In genomic region chr5:177304392-177305119, GRCh38 we compare ENCODE assay signal across 6 cellular contexts. TPM values are rescaled to one million over a fixed set of nuclear protein-coding genes. Genes with fewer than 3 reads are reported as not detected.
DNase-seq lines count a peak whose midpoint lies in the region; ATAC-seq and TF ChIP-seq lines count a peak whose summit lies in the region.

No MANE protein-coding gene starts in this region.

- H2AK9ac ChIP-seq in IMR-90 (replicated peaks; ENCODE audit: low read depth, low read length, poor library complexity): peak overlapping the region; percentile 98

- H3K4me3 Mint-ChIP-seq in activated naive CD8-positive, alpha-beta T cell: peak overlapping the region; percentile 98
- H3K4me3 Mint-ChIP-seq in naive B cell: peak overlapping the region; percentile 90 to 97 (median 94)

- H3K9me3 Mint-ChIP-seq in activated naive CD8-positive, alpha-beta T cell (ENCODE audit: low read depth): no peaks in the 10 kb centered on the region
- H3K9me3 Mint-ChIP-seq in naive B cell: no peaks in the 10 kb centered on the region

- H3K14ac ChIP-seq in IMR-90 (replicated peaks; ENCODE audit: low read depth, low read length): peak overlapping the region; percentile 90

- peak overlapping the region; percentile 38 to 82; a peak in 3 of 4 replicates for H4K8ac ChIP-seq in IMR-90 (ENCODE audit: low read depth in 2 of 2, low read length in 2 of 2)

- in situ Hi-C loops in IMR-90 (cut with MboI; ENCODE audit: low sequenced_read_pairs): no loop called here

- H3K4ac ChIP-seq in IMR-90 (ENCODE audit: low read depth, low read length): peak overlapping the region; percentile 89

- peaks cover 8% of the 10 kb centered on the region; the same call in 1 of the 2 replicates for H3K9me1 ChIP-seq in IMR-90 (ENCODE audit: insufficient read depth, low read length)

- TF ChIP-seq CTCF in IMR-90 (conservative IDR thresholded peaks at IDR 0.05; ENCODE audit: low read depth, low read length): no peak

- no peaks in the 10 kb centered on the region for H3K27me3 ChIP-seq in IMR-90 (ENCODE audit: control insufficient read depth, insufficient read depth, low read length)

- H3K27ac Mint-ChIP-seq in activated naive CD8-positive, alpha-beta T cell: peak overlapping the region; percentile 91
- peak overlapping the region in 5 of 6 donors; percentile 79 to 92 (median 84) for H3K27ac Mint-ChIP-seq in naive B cell

- H3K4me3 ChIP-seq in IMR-90 (ENCODE audit: insufficient read depth, low read depth, low read length): peak overlapping the region; percentile 98

- no peaks in the 10 kb centered on the region for H3K9me3 ChIP-seq in IMR-90 (ENCODE audit: control insufficient read depth, insufficient read depth, low read length)

- intact Hi-C loops in IMR-90 (cut with micrococcal nuclease): no loop called here

- no peak for TF ChIP-seq POLR2A in IMR-90 (IDR thresholded peaks at IDR 0.05; ENCODE audit: low read depth, low read length)

- WGBS in IMR-90 (ENCODE audit: extremely low coverage in 2 of 2, insufficient read length in 1 of 2), 2 experiments: no CpG with 5 or more reads among the region's 19 CpGs

- CTCF ChIA-PET in IMR-90 (lab: Yijun Ruan, JAX): interaction anchor here (0.9 kb wide), 1 partner anchor 190 kb away, joined by 3 read pairs; no protein-coding TSS in a partner anchor

- H2BK5ac ChIP-seq in IMR-90 (ENCODE audit: low read depth, low read length, poor library complexity, severe bottlenecking): no peak overlapping the region

- peak overlapping the region; percentile 83; the same call in 1 of the 2 replicates for H3K56ac ChIP-seq in IMR-90 (ENCODE audit: extremely low read depth, insufficient read depth, low read length)

- H2BK120ac ChIP-seq in IMR-90 (ENCODE audit: low read depth, low read length): no peak overlapping the region

- peak overlapping the region; percentile 89 for H2AK5ac ChIP-seq in IMR-90 (ENCODE audit: low read depth, low read length)

- H2BK15ac ChIP-seq in IMR-90 (ENCODE audit: low read depth, low read length): no peak overlapping the region

- peak overlapping the region; percentile 86; the same call in 1 of the 2 replicates for H4K5ac ChIP-seq in IMR-90 (ENCODE audit: low read depth, low read length)

- H3K79me1 ChIP-seq in IMR-90 (ENCODE audit: low read depth in 1 of 2, low read length in 2 of 2): peaks cover 12 to 72% of the 10 kb centered on the region in 2 experiments

- H4K91ac ChIP-seq in IMR-90 (ENCODE audit: insufficient read depth, low read depth, low read length): peak overlapping the region; percentile 77; the same call in 1 of the 2 replicates

- dilution Hi-C loops in IMR-90 (cut with HindIII; ENCODE audit: low sequenced_read_pairs, unreplicated experiment): no loop called here

- peak overlapping the region; percentile 90 for H2AFZ ChIP-seq in IMR-90 (replicated peaks; ENCODE audit: low read length, poor library complexity)

- POLR2A ChIA-PET in IMR-90 (lab: Charles Lee; ENCODE audit: unreplicated experiment): interaction anchor here (0.6 kb wide), 1 partner anchor 190 kb away, joined by 5 read pairs; no protein-coding TSS in a partner anchor

- no peak for ATAC-seq in IMR-90 (ENCODE audit: low read depth)
- ATAC-seq in naive B cell (ENCODE audit: low read depth in 2 of 2): no peak
- no peak for ATAC-seq in HG02759 (IDR thresholded peaks at IDR 0.05; ENCODE audit: unreplicated experiment)
- no peak for ATAC-seq in HG03439 (IDR thresholded peaks at IDR 0.05; ENCODE audit: unreplicated experiment)

- peak overlapping the region; percentile 91 for H3K9ac ChIP-seq in IMR-90 (ENCODE audit: low read depth, low read length)

- no peak for TF ChIP-seq RAD21 in IMR-90 (IDR thresholded peaks at IDR 0.05; ENCODE audit: low read length)

- no peak overlapping the region for H3K18ac ChIP-seq in IMR-90 (ENCODE audit: low read depth, low read length)

- H3K27ac ChIP-seq in IMR-90 (ENCODE audit: insufficient read depth, low read length): peak overlapping the region; percentile 57

- peaks cover 60% of the 10 kb centered on the region for H3K4me1 Mint-ChIP-seq in activated naive CD8-positive, alpha-beta T cell (ENCODE audit: low read depth)
- H3K4me1 Mint-ChIP-seq in naive B cell: peaks cover 49 to 72% (median 70%) of the 10 kb centered on the region in 3 donors

- peak overlapping the region; percentile 94; the same call in 1 of the 2 replicates for H3K23ac ChIP-seq in IMR-90 (ENCODE audit: low read depth, low read length)

- no peaks in the 10 kb centered on the region for H3K27me3 Mint-ChIP-seq in activated naive CD8-positive, alpha-beta T cell
- H3K27me3 Mint-ChIP-seq in naive B cell: no peaks in the 10 kb centered on the region

- peaks cover 12% of the 10 kb centered on the region for H3K4me1 ChIP-seq in IMR-90 (ENCODE audit: control insufficient read depth, insufficient read depth, low read length)

- H3K4me2 ChIP-seq in IMR-90 (ENCODE audit: low read depth, low read length): peak overlapping the region; percentile 93

- no peak overlapping the region for H2BK20ac ChIP-seq in IMR-90 (ENCODE audit: low read depth, low read length)

- H3K36me3 ChIP-seq in IMR-90 (ENCODE audit: control insufficient read depth, insufficient read depth, low read length): peaks cover 30% of the 10 kb centered on the region

- DNase-seq in IMR-90 (peak; percentile 12), naive B cell (no peak), NCI-H1436 (lab: John Stamatoyannopoulos, UW) (no peak)

- H3K36me3 Mint-ChIP-seq in activated naive CD8-positive, alpha-beta T cell: peaks cover 8% of the 10 kb centered on the region
- H3K36me3 Mint-ChIP-seq in naive B cell: peaks cover 0 to 9% of the 10 kb centered on the region in 2 donors

- H4K20me1 ChIP-seq in IMR-90 (ENCODE audit: insufficient read depth, low read length): peaks cover 28% of the 10 kb centered on the region

- no TSS peak for BruUV-seq in IMR-90 (replicated peaks; lab: Mats Ljungman, UMichigan)

TF ChIP-seq in IMR-90, 13 proteins besides CTCF, POLR2A, EP300 and RAD21:
- TF ChIP-seq, protein P1, sequence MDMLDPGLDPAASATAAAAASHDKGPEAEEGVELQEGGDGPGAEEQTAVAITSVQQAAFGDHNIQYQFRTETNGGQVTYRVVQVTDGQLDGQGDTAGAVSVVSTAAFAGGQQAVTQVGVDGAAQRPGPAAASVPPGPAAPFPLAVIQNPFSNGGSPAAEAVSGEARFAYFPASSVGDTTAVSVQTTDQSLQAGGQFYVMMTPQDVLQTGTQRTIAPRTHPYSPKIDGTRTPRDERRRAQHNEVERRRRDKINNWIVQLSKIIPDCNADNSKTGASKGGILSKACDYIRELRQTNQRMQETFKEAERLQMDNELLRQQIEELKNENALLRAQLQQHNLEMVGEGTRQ (IDR thresholded peaks at IDR 0.05; ENCODE audit: low read depth, low read length): no peak
- TF ChIP-seq MAFK (IDR thresholded peaks at IDR 0.05; ENCODE audit: low read depth, low read length) (no peak), MAZ (IDR thresholded peaks at IDR 0.05; ENCODE audit: borderline replicate concordance, low read depth, low read length) (no peak)

RNA-seq across cellular contexts. Expression of gene PRELID1, which starts 1.0 kb away (rescaled TPM):
- total RNA-seq in IMR-90 (2012; rRNA removed): 115 and 116 TPM in 2 replicates
- polyA plus RNA-seq in IMR-90 (2012; rRNA removed) (239 and 277 TPM in 2 replicates), naive B cell (ENCODE audit: low read depth in 6 of 6) (100 to 1,000 TPM; 162 to 227 (median 176) TPM)
- 256 and 277 TPM in 2 replicates for polyA plus RNA-seq in IMR-90 (2012; cell fraction: cytosol; rRNA removed)
- 79.4 and 122 TPM in 2 replicates for polyA plus RNA-seq in IMR-90 (2012; cell fraction: nucleus; rRNA removed; ENCODE audit: low replicate concordance)

RNA-seq across cellular contexts. Expression of gene RAB24, which starts 1.0 kb away (rescaled TPM):
- 15.6 and 18.5 TPM in 2 replicates for total RNA-seq in IMR-90 (2012; rRNA removed)
- polyA plus RNA-seq in IMR-90 (2012; rRNA removed): 60.8 and 71.1 TPM in 2 replicates
- 84.6 and 99.1 TPM in 2 replicates for polyA plus RNA-seq in IMR-90 (2012; cell fraction: cytosol; rRNA removed)
- 302 and 389 TPM in 2 replicates for polyA plus RNA-seq in IMR-90 (2012; cell fraction: nucleus; rRNA removed; ENCODE audit: low replicate concordance)
- 10 to 100 TPM; 33.0 to 79.5 (median 47.3) TPM for polyA plus RNA-seq in naive B cell (ENCODE audit: low read depth in 6 of 6)

RNA-seq across cellular contexts. Expression of gene MXD3, which starts 7.1 kb away (rescaled TPM):
- total RNA-seq in IMR-90 (2012; rRNA removed): 5.6 and 7.3 TPM in 2 replicates
- polyA plus RNA-seq in IMR-90 (2012; rRNA removed) (12.9 and 14.5 TPM in 2 replicates), naive B cell (ENCODE audit: low read depth in 6 of 6) (1 to 10 TPM in 4 of 6 donors, under 1 TPM in 2; 0.52 to 2.3 (median 1.4) TPM)
- 12.4 and 23.8 TPM in 2 replicates for polyA plus RNA-seq in IMR-90 (2012; cell fraction: cytosol; rRNA removed)
- 46.2 and 104 TPM in 2 replicates for polyA plus RNA-seq in IMR-90 (2012; cell fraction: nucleus; rRNA removed; ENCODE audit: low replicate concordance)

RNA-seq across cellular contexts. Expression of gene LMAN2, which starts 46.9 kb away (rescaled TPM):
- 164 and 303 TPM in 2 replicates for total RNA-seq in IMR-90 (2012; rRNA removed)
- 251 and 253 TPM in 2 replicates for polyA plus RNA-seq in IMR-90 (2012; rRNA removed)
- 241 and 386 TPM in 2 replicates for polyA plus RNA-seq in IMR-90 (2012; cell fraction: cytosol; rRNA removed)
- polyA plus RNA-seq in IMR-90 (2012; cell fraction: nucleus; rRNA removed; ENCODE audit: low replicate concordance): 123 and 180 TPM in 2 replicates
- polyA plus RNA-seq in naive B cell (ENCODE audit: low read depth in 6 of 6): 100 to 1,000 TPM; 182 to 243 (median 191) TPM

RNA-seq across cellular contexts. Expression of gene RGS14, which starts 53.2 kb away (rescaled TPM):
- total RNA-seq in IMR-90 (2012; rRNA removed): 1.1 TPM in 2 replicates
- 6.5 and 7.6 TPM in 2 replicates for polyA plus RNA-seq in IMR-90 (2012; rRNA removed)
- polyA plus RNA-seq in IMR-90 (2012; cell fraction: cytosol; rRNA removed): 8.3 and 12.9 TPM in 2 replicates
- 12.4 and 21.2 TPM in 2 replicates for polyA plus RNA-seq in IMR-90 (2012; cell fraction: nucleus; rRNA removed; ENCODE audit: low replicate concordance)
- 10 to 100 TPM; 16.6 to 41.1 (median 23.2) TPM for polyA plus RNA-seq in naive B cell (ENCODE audit: low read depth in 6 of 6)
